ENCODE assay signal across 1 cellular context in the genomic region with DNA sequence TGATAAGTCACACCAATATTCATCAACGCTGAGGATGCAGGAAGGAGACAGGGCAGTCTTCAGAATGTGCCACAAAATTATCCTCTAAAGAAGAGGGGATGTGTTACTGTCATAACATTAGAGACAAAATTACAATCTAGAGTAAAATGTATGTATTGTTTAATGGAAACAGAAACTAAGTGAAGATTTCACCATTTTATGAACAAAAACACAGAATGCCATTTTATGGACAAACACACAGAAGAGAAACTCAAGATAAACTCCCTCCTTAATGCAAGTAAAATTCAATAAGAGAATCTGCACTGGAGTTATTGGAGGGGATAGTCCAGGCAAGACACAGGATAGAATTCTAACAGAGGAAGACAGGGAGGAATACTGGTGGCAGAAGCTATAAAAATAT.
TF ChIP-seq lines count a peak whose summit lies in the region.

No MANE protein-coding gene starts in this region.

TF ChIP-seq in K562, 482 proteins besides CTCF, POLR2A, EP300 and RAD21:
- TF ChIP-seq TFAM (CRISPR knock-in tag; conservative IDR thresholded peaks at IDR 0.05) (no peak), RBM22 (IDR thresholded peaks at IDR 0.05; ENCODE audit: low read depth, low read length, poor library complexity, severe bottlenecking) (no peak), ZEB2 (IDR thresholded peaks at IDR 0.05) (no peak), ETV1 (tag; conservative IDR thresholded peaks at IDR 0.05; ENCODE audit: low read depth) (no peak), RBM15 (IDR thresholded peaks at IDR 0.05; ENCODE audit: insufficient read depth, low read length) (no peak), ZNF695 (CRISPR knock-in tag; IDR thresholded peaks at IDR 0.05) (no peak), ZNF197 (CRISPR knock-in tag; IDR thresholded peaks at IDR 0.05; ENCODE audit: low read depth) (no peak), MYC (IDR thresholded peaks at IDR 0.05; ENCODE audit: low read depth, low read length) (no peak), MYC (CRISPR knock-in tag; IDR thresholded peaks at IDR 0.05; ENCODE audit: borderline replicate concordance, low read depth) (no peak), MTA2 (IDR thresholded peaks at IDR 0.05; ENCODE audit: low read depth) (no peak), ZNF644 (tag; IDR thresholded peaks at IDR 0.05; ENCODE audit: low read depth) (no peak), ZNF699 (CRISPR knock-in tag; IDR thresholded peaks at IDR 0.05; ENCODE audit: insufficient replicate concordance) (no peak), POLR2AphosphoS2 (IDR thresholded peaks at IDR 0.05; ENCODE audit: low read length) (no peak), CHD4 (IDR thresholded peaks at IDR 0.05; ENCODE audit: insufficient read depth, insufficient replicate concordance, low read depth, low read length, poor library complexity, severe bottlenecking) (no peak)
- TF ChIP-seq, protein P1, sequence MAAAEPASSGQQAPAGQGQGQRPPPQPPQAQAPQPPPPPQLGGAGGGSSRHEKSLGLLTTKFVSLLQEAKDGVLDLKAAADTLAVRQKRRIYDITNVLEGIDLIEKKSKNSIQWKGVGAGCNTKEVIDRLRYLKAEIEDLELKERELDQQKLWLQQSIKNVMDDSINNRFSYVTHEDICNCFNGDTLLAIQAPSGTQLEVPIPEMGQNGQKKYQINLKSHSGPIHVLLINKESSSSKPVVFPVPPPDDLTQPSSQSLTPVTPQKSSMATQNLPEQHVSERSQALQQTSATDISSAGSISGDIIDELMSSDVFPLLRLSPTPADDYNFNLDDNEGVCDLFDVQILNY (CRISPR knock-in tag; IDR thresholded peaks at IDR 0.05) = no peak
